ENCODE assay signal across 11 cellular contexts in genomic region chr5:176646049-176646706, GRCh38. TPM values are rescaled to one million over a fixed set of nuclear protein-coding genes. Genes with fewer than 3 reads are reported as not detected.
DNase-seq lines count a peak whose midpoint lies in the region; ATAC-seq and TF ChIP-seq lines count a peak whose summit lies in the region.
"Had no signal": no experiment of that assay in that cellular context is flagged by ENCODE, and none has a peak within 500 bp of the region (broad histone marks: within the 10 kb centered on the region; RNA-seq: fewer than 3 reads in every experiment).

No MANE protein-coding gene starts in this region.

- ATAC-seq in HG02588 (IDR thresholded peaks at IDR 0.05; ENCODE audit: unreplicated experiment), result no peak

- H3K9me2 ChIP-seq in neural cell (ENCODE audit: insufficient read depth, low read length), result no peaks in the 10 kb centered on the region

- no peak for TF ChIP-seq POLR2A in breast epithelium (IDR thresholded peaks at IDR 0.05)

- peak overlapping the region in 9 of 11 experiments; percentile 67 to 91 (median 79); a peak in 19 of 22 replicates for H3K27ac ChIP-seq in BLaER1 treated with 17β-estradiol and CSF1 and Interleukin-3, amounts not matched to agents 10 nM and 100 nM
- peak overlapping the region; percentile 55 for H3K27ac ChIP-seq in KOPT-K1 (ENCODE audit: low read depth, low read length, poor library complexity, severe bottlenecking)
- H3K27ac ChIP-seq in breast epithelium, result peak overlapping the region; percentile 76 to 82
- peak overlapping the region; percentile 37 for H3K27ac ChIP-seq in neural cell (ENCODE audit: low read length)
- H3K27ac ChIP-seq: SJSA1 had no signal

- H3K4me3 ChIP-seq in BLaER1 treated with 17β-estradiol and CSF1 and Interleukin-3, amounts not matched to agents 10 nM and 100 nM, result peak overlapping the region in 7 of 10 experiments; percentile 64 to 82 (median 74); a peak in 4 of 20 replicates
- H3K4me3 ChIP-seq in breast epithelium (peak overlapping the region in 2 of 3 donors; percentile 61 to 76), neural cell (ENCODE audit: low read length) (peak overlapping the region; percentile 83)

- peak overlapping the region in 10 of 11 experiments; percentile 59 to 88 (median 84); a peak in 18 of 22 replicates for H3K9ac ChIP-seq in BLaER1 treated with 17β-estradiol and CSF1 and Interleukin-3, amounts not matched to agents 10 nM and 100 nM
- no peak overlapping the region for H3K9ac ChIP-seq in neural cell (ENCODE audit: low read length)

- intact Hi-C loops in breast epithelium (cut with DNase I; ENCODE audit: low total_unique reads), result no loop called here

- H3F3A ChIP-seq in neural cell (ENCODE audit: insufficient read depth, low read length, poor library complexity, severe bottlenecking), result no peaks in the 10 kb centered on the region

- no peaks in the 10 kb centered on the region for H3K9me3 ChIP-seq in BLaER1 treated with 17β-estradiol and CSF1 and Interleukin-3, amounts not matched to agents 10 nM and 100 nM (replicated peaks in 1 of 11)
- no peaks in the 10 kb centered on the region for H3K9me3 ChIP-seq in KOPT-K1 (ENCODE audit: insufficient read depth, low read length, poor library complexity, severe bottlenecking)
- H3K9me3 ChIP-seq in breast epithelium, result no peaks in the 10 kb centered on the region
- H3K9me3 ChIP-seq in neural cell (ENCODE audit: low read length), result no peaks in the 10 kb centered on the region
- H3K9me3 ChIP-seq: SJSA1 had no signal

- H3K27me3 ChIP-seq in BLaER1 treated with 17β-estradiol and CSF1 and Interleukin-3, amounts not matched to agents 10 nM and 100 nM, result peaks cover 0 to 6% (median 0%) of the 10 kb centered on the region in 11 experiments; a peak in 1 of 22 replicates
- H3K27me3 ChIP-seq in breast epithelium (no peaks in the 10 kb centered on the region), neural cell (ENCODE audit: insufficient read depth, low read depth, low read length) (no peaks in the 10 kb centered on the region)
- H3K27me3 ChIP-seq: SJSA1 had no signal

- TF ChIP-seq CTCF in breast epithelium (IDR thresholded peaks at IDR 0.05) (no peak), neural cell (IDR thresholded peaks at IDR 0.05; ENCODE audit: poor library complexity, severe bottlenecking) (no peak)

- no peaks in the 10 kb centered on the region for H3K36me3 ChIP-seq in BLaER1 treated with 17β-estradiol and CSF1 and Interleukin-3, amounts not matched to agents 10 nM and 100 nM
- H3K36me3 ChIP-seq in KOPT-K1 (ENCODE audit: insufficient read depth, low read length) (no peaks in the 10 kb centered on the region), breast epithelium (no peaks in the 10 kb centered on the region), neural cell (ENCODE audit: insufficient read depth, low read length) (no peaks in the 10 kb centered on the region)
- H3K36me3 ChIP-seq: SJSA1 had no signal

- DNase-seq in breast epithelium (ENCODE audit: low spot score in 2 of 2) (no peak), NCI-H2029 treated with DMSO at 0.1 percent for 48 hours (lab: John Stamatoyannopoulos, UW) (no peak), globus pallidus (ENCODE audit: low spot score) (no peak), amygdala (lab: John Stamatoyannopoulos, UW) (no peak)

- H2AFZ ChIP-seq in neural cell (ENCODE audit: low read depth, low read length), result no peak overlapping the region

- H3K4me1 ChIP-seq in BLaER1 treated with 17β-estradiol and CSF1 and Interleukin-3, amounts not matched to agents 10 nM and 100 nM, result peaks cover 42 to 68% (median 63%) of the 10 kb centered on the region in 10 experiments
- no peaks in the 10 kb centered on the region for H3K4me1 ChIP-seq in breast epithelium

- peaks cover 16 to 35% (median 31%) of the 10 kb centered on the region in 11 experiments; a peak in 20 of 22 replicates for H4K20me1 ChIP-seq in BLaER1 treated with 17β-estradiol and CSF1 and Interleukin-3, amounts not matched to agents 10 nM and 100 nM
- no peaks in the 10 kb centered on the region for H4K20me1 ChIP-seq in neural cell (ENCODE audit: insufficient read depth)

- TF ChIP-seq EP300 in neural cell (conservative IDR thresholded peaks at IDR 0.05; ENCODE audit: poor library complexity, severe bottlenecking), result no peak

- H3K4me2 ChIP-seq in BLaER1 treated with 17β-estradiol and CSF1 and Interleukin-3, amounts not matched to agents 10 nM and 100 nM, result peak overlapping the region; percentile 75 to 99 (median 89)
- no peak overlapping the region for H3K4me2 ChIP-seq in neural cell (ENCODE audit: low read length)

- peaks cover 9% of the 10 kb centered on the region for H3K79me2 ChIP-seq in neural cell (replicated peaks; ENCODE audit: insufficient read depth, low read length)

- no peak for TF ChIP-seq RAD21 in neural cell (conservative IDR thresholded peaks at IDR 0.05)

TF ChIP-seq in neural cell, 6 proteins besides CTCF, POLR2A, EP300 and RAD21:
- TF ChIP-seq SMC3 (conservative IDR thresholded peaks at IDR 0.05; ENCODE audit: poor library complexity), result no peak
- TF ChIP-seq, protein P1, sequence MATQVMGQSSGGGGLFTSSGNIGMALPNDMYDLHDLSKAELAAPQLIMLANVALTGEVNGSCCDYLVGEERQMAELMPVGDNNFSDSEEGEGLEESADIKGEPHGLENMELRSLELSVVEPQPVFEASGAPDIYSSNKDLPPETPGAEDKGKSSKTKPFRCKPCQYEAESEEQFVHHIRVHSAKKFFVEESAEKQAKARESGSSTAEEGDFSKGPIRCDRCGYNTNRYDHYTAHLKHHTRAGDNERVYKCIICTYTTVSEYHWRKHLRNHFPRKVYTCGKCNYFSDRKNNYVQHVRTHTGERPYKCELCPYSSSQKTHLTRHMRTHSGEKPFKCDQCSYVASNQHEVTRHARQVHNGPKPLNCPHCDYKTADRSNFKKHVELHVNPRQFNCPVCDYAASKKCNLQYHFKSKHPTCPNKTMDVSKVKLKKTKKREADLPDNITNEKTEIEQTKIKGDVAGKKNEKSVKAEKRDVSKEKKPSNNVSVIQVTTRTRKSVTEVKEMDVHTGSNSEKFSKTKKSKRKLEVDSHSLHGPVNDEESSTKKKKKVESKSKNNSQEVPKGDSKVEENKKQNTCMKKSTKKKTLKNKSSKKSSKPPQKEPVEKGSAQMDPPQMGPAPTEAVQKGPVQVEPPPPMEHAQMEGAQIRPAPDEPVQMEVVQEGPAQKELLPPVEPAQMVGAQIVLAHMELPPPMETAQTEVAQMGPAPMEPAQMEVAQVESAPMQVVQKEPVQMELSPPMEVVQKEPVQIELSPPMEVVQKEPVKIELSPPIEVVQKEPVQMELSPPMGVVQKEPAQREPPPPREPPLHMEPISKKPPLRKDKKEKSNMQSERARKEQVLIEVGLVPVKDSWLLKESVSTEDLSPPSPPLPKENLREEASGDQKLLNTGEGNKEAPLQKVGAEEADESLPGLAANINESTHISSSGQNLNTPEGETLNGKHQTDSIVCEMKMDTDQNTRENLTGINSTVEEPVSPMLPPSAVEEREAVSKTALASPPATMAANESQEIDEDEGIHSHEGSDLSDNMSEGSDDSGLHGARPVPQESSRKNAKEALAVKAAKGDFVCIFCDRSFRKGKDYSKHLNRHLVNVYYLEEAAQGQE (IDR thresholded peaks at IDR 0.05; ENCODE audit: borderline replicate concordance), result no peak
- TF ChIP-seq MXI1 (conservative IDR thresholded peaks at IDR 0.05; ENCODE audit: poor library complexity, severe bottlenecking), result no peak
- TF ChIP-seq EZH2 (IDR thresholded peaks at IDR 0.05; ENCODE audit: borderline replicate concordance, insufficient read depth, low read length, poor library complexity, severe bottlenecking), result no peak
- TF ChIP-seq TAF1 (IDR thresholded peaks at IDR 0.05; ENCODE audit: low read depth), result no peak
- TF ChIP-seq POLR2AphosphoS5 (IDR thresholded peaks at IDR 0.05), result no peak

RNA-seq across cellular contexts. Expression of gene TSPAN17, which starts 1.1 kb away (rescaled TPM):
- total RNA-seq in breast epithelium, result 10 to 100 TPM; 10.4 to 20.0 (median 18.3) TPM
- 66.1 and 66.4 TPM in 2 replicates for polyA plus RNA-seq in neural cell
- 48.5 and 48.7 TPM in 2 replicates for polyA minus RNA-seq in neural cell

RNA-seq across cellular contexts. Expression of gene EIF4E1B, which starts 15.7 kb away (rescaled TPM):
- total RNA-seq in breast epithelium, result 1 to 10 TPM in 1 of 3 donors, not detected in 2; 1.6 TPM
- polyA plus RNA-seq in neural cell, result 0.82 TPM in 1 of 2 replicates, not detected in the other
- polyA minus RNA-seq in neural cell, result 1.5 TPM in 1 of 2 replicates, not detected in the other
- total RNA-seq: bronchial epithelial cell, G401, SJSA1 had no signal

RNA-seq across cellular contexts. Expression of gene SNCB, which starts 15.8 kb away (rescaled TPM):
- total RNA-seq in breast epithelium, result not detected
- polyA plus RNA-seq in neural cell, result 10.1 and 12.5 TPM in 2 replicates
- polyA minus RNA-seq in neural cell, result 7.3 and 8.1 TPM in 2 replicates
- total RNA-seq: bronchial epithelial cell, SJSA1 had no signal

RNA-seq across cellular contexts. Expression of gene GPRIN1, which starts 36.2 kb away (rescaled TPM):
- total RNA-seq in breast epithelium, result 1 to 10 TPM in 1 of 3 donors, under 1 TPM in 2; 0.64 to 1.2 (median 0.98) TPM
- 32.3 and 42.8 TPM in 2 replicates for polyA plus RNA-seq in neural cell
- polyA minus RNA-seq in neural cell, result 87.6 and 94.2 TPM in 2 replicates
